In the genomic region with DNA sequence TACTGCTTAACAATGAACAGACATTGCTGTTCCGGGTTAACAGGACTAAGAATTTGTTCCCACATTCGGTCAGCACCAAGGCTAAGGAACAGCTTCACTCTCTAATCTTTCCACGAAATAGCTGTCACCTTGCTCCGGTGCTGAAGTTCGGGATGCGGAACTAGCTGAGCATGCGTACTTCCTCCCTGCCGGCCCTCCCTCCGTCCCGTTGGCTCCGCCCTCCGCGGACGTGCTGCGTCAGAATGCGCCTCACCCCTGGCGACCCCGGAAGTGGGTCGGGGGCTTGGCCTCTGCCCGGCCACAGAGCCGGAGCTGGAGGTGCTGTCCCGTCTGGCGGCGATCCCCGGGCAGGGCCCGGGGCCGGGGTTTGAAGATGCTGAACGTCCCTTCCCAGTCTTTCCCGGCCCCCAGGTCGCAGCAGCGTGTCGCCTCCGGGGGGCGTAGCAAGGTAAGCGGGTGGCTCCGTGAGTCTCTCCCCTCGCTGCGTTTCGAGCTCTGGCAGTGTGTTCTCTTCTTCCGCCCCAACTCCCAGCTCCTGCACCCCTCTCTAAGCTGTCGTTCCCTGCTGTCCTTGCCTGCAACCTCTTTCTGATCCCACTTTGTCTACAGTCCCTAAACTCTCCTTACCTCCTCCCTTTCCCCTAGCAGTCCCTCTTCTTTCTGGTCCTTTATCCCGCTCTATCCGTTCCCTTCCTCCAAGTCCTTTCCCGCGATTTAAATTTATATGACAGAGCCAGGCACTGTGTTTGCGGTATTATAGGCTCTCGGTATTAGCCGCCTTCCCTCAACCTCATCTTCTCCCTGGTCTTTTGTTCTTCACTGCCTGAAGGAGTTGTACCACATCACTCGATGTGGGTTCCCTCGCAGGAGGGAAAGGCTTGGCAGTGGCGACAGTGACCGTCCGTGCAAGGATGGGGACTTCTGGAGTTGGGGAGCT, we compare ENCODE assay signal across 8 cellular contexts. TPM values are rescaled to one million over a fixed set of nuclear protein-coding genes. Genes with fewer than 3 reads are reported as not detected.
A peak's percentile ranks its signal among the peaks of the same experiment; 100 is the strongest.
DNase-seq lines count a peak whose midpoint lies in the region; ATAC-seq, FAIRE-seq and TF ChIP-seq lines count a peak whose summit lies in the region.

A gene with protein sequence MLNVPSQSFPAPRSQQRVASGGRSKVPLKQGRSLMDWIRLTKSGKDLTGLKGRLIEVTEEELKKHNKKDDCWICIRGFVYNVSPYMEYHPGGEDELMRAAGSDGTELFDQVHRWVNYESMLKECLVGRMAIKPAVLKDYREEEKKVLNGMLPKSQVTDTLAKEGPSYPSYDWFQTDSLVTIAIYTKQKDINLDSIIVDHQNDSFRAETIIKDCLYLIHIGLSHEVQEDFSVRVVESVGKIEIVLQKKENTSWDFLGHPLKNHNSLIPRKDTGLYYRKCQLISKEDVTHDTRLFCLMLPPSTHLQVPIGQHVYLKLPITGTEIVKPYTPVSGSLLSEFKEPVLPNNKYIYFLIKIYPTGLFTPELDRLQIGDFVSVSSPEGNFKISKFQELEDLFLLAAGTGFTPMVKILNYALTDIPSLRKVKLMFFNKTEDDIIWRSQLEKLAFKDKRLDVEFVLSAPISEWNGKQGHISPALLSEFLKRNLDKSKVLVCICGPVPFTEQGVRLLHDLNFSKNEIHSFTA (plus strand): TSS at position 280 of the 937 bp plus-strand sequence. CDS start 94 bp downstream, at position 374.

- WGBS in pancreas, 2 donors: 0% methylated on average over 52 to 53 of the region's 53 CpGs
- 0 to 1% methylated on average over 37 to 48 of the region's 53 CpGs for WGBS in tibial nerve, 2 donors

- peaks cover 0 to 13% (median 0%) of the 10 kb centered on the region in 3 donors for H3K4me1 ChIP-seq in pancreas
- peaks cover 0 to 21% (median 18%) of the 10 kb centered on the region in 4 donors for H3K4me1 ChIP-seq in tibial nerve

- H3K4me3 ChIP-seq in pancreas (peak within 1 kb of the TSS; percentile 70 to 85 (median 80)), tibial nerve (peak within 1 kb of the TSS; percentile 63 to 93 (median 80))

- H3K27me3 ChIP-seq in pancreas (no peaks in the 10 kb centered on the region), tibial nerve (no peaks in the 10 kb centered on the region)

- intact Hi-C loops in Right ventricle myocardium inferior (cut with DNase I): no loop called here
- intact Hi-C loops in pancreas (cut with DNase I): no loop called here

- H3K36me3 ChIP-seq in pancreas: no peaks in the 10 kb centered on the region
- H3K36me3 ChIP-seq in tibial nerve: peaks cover 0 to 8% (median 0%) of the 10 kb centered on the region in 3 donors

- TF ChIP-seq CTCF in GM12873 (IDR thresholded peaks at IDR 0.05; ENCODE audit: insufficient read depth, low read depth, low read length, missing control alignments): peak; percentile 63
- TF ChIP-seq CTCF in pancreas (IDR thresholded peaks at IDR 0.05): no peak
- TF ChIP-seq CTCF in tibial nerve (IDR thresholded peaks at IDR 0.05): peak; percentile 16 to 64 (median 49)

- peak; percentile 64 to 69 for TF ChIP-seq POLR2A in tibial nerve (IDR thresholded peaks at IDR 0.05)

- H3K9me3 ChIP-seq in pancreas (no peaks in the 10 kb centered on the region), tibial nerve (no peaks in the 10 kb centered on the region)

- DNase-seq in NCI-H1417 (lab: John Stamatoyannopoulos, UW): peak; percentile 88 to 93 (median 90)
- DNase-seq in SW 1271 (lab: John Stamatoyannopoulos, UW): peak; percentile 42 to 88
- DNase-seq in activated naive CD8-positive, alpha-beta T cell treated with anti-CD3 and anti-CD28 coated beads, Interleukin-2, amount 50 U/mL, for 16 hours (ENCODE audit: low read depth, low spot score): peak; percentile 87
- DNase-seq in Right ventricle myocardium inferior (ENCODE audit: missing footprints): peak; percentile 96
- peak; percentile 95 to 98 (median 96) for DNase-seq in pancreas
- DNase-seq in tibial nerve (ENCODE audit: low spot score in 2 of 2): peak; percentile 80 to 89

- ATAC-seq in HG02759 (IDR thresholded peaks at IDR 0.05; ENCODE audit: unreplicated experiment): peak; percentile 99
- ATAC-seq in Right ventricle myocardium inferior: peak; percentile 100
- peak; percentile 99 to 100 (median 100) for ATAC-seq in pancreas

- FAIRE-seq in pancreas (lab: Jason Lieb, UNC): peak; percentile 81

- peak within 1 kb of the TSS; percentile 54 to 78 (median 74) for H3K27ac ChIP-seq in pancreas
- H3K27ac ChIP-seq in tibial nerve: peak within 1 kb of the TSS; percentile 75 to 94 (median 89)

- peak; percentile 74 to 89 for TF ChIP-seq EP300 in tibial nerve (IDR thresholded peaks at IDR 0.05)

RNA-seq across cellular contexts. Expression of the gene that starts here (rescaled TPM):
- total RNA-seq in Right ventricle myocardium inferior (15.9 TPM), pancreas (10 to 100 TPM in 1 of 6 donors, 1 to 10 TPM in 5; 2.5 to 10.1 (median 6.2) TPM), tibial nerve (10 to 100 TPM in 2 of 4 donors, 1 to 10 TPM in 2; 4.2 to 13.1 (median 8.3) TPM)
- polyA plus RNA-seq in pancreas: 1 to 10 TPM; 1.1 to 4.9 TPM

Comparison
In these comparisons a context has a peak if more than half of its experiments do, and no peak if none do; other contexts are left out.
1. Peak in every context shown above with its lines: DNase-seq, ATAC-seq, H3K4me3 ChIP-seq and H3K27ac ChIP-seq.
2. CTCF ChIP-seq: peak in GM12873 (single experiment) and tibial nerve (5 of 5); none in pancreas (0 of 4).